In genomic region chr11:107316426-107316825, GRCh38 we compare ENCODE assay signal across 29 cellular contexts.
"Had no signal": no experiment of that assay in that cellular context is flagged by ENCODE, and none has a peak within 500 bp of the region (broad histone marks: within the 10 kb centered on the region; RNA-seq: fewer than 3 reads in every experiment).

No MANE protein-coding gene starts in this region.

- H3K27me3 ChIP-seq: stomach, suprapubic skin, testis, thyroid gland, tibial artery, tibial nerve, transverse colon, upper lobe of left lung, upper lobe of right lung, uterus, vagina had no signal

- H3K9me3 Mint-ChIP-seq: type B pancreatic cell had no signal

- ATAC-seq: stimulated activated effector memory CD8-positive, alpha-beta T cell treated with anti-CD3 and anti-CD28 coated beads, Interleukin-12 subunit alpha, Interleukin-12 subunit beta, amount 100 ng/mL, for 72 hours; stimulated activated memory B cell treated with anti-CD40 and anti-IgM and Interleukin-4, amounts not matched to agents 10 μg/mL and 1 μg/mL and 100 μg/mL, for 72 hours; stimulated activated naive B cell treated with anti-CD40 and anti-IgM and Interleukin-4, amounts not matched to agents 10 μg/mL and 1 μg/mL and 100 μg/mL, for 72 hours; stimulated activated naive CD8-positive, alpha-beta T cell treated with anti-CD3 and anti-CD28 coated beads, Interleukin-15, amount 100 ng/mL, for 72 hours; stimulated activated naive CD8-positive, alpha-beta T cell treated with anti-CD3 and anti-CD28 coated beads, Interleukin-15, Interleukin-2, amounts not matched to agents 100 U/mL and 50 U/mL, for 24 hours; upper lobe of right lung had no signal

- H3K9me3 ChIP-seq: testis, thoracic aorta, thyroid gland, transverse colon, upper lobe of left lung, upper lobe of right lung, vagina had no signal

- H3K4me1 ChIP-seq: stomach, suprapubic skin, testis, thyroid gland, tibial artery, tibial nerve, transverse colon, upper lobe of left lung, upper lobe of right lung, uterus, vagina had no signal

- FAIRE-seq: urothelium cell line had no signal

- DNase-seq: stimulated activated CD4-positive, alpha-beta T cell treated with anti-CD3 and anti-CD28 coated beads, Interleukin-2, amount 100 ng/mL, for 48 hours; stimulated activated CD4-positive, alpha-beta T cell treated with anti-CD3 and anti-CD28 coated beads, Interleukin-4, amount 100 ng/mL, for 1 hour; stimulated activated CD4-positive, alpha-beta T cell treated with anti-CD3 and anti-CD28 coated beads, Interleukin-4, amount 100 ng/mL, for 24 hours; stimulated activated CD4-positive, alpha-beta T cell treated with anti-CD3 and anti-CD28 coated beads, Interleukin-4, amount 100 ng/mL, for 4 hours; stimulated activated CD8-positive, alpha-beta memory T cell treated with anti-CD3 and anti-CD28 coated beads, Interleukin-4, amount 100 ng/mL, for 48 hours; stimulated activated naive B cell treated with anti-CD40 and anti-IgM and Interleukin-4, amounts not matched to agents 10 μg/mL and 1 μg/mL and 100 μg/mL, for 72 hours; stimulated activated naive CD4-positive, alpha-beta T cell; stimulated activated naive CD4-positive, alpha-beta T cell treated with Interleukin-2 at 50 U/mL for 16 hours; stimulated activated naive CD8-positive, alpha-beta T cell treated with anti-CD3 and anti-CD28 coated beads, Interleukin-15, amount 100 ng/mL, for 72 hours; stimulated activated naive CD8-positive, alpha-beta T cell treated with anti-CD3 and anti-CD28 coated beads, Interleukin-15, Interleukin-2, amounts not matched to agents 100 U/mL and 50 U/mL, for 24 hours; stomach; substantia nigra; testis; thyroid gland; tibial artery; transverse colon; trophoblast cell; upper lobe of left lung; upper lobe of right lung; uterus had no signal

- H3K4me3 Mint-ChIP-seq: stimulated activated effector memory CD8-positive, alpha-beta T cell treated with anti-CD3 and anti-CD28 coated beads, Interleukin-12 subunit alpha, Interleukin-12 subunit beta, amount 100 ng/mL, for 72 hours; stimulated activated memory B cell treated with anti-CD40 and anti-IgM and Interleukin-4, amounts not matched to agents 10 μg/mL and 1 μg/mL and 100 μg/mL, for 72 hours; stimulated activated naive B cell treated with anti-CD40 and anti-IgM and Interleukin-4, amounts not matched to agents 10 μg/mL and 1 μg/mL and 100 μg/mL, for 72 hours; stimulated activated naive CD8-positive, alpha-beta T cell treated with anti-CD3 and anti-CD28 coated beads, Interleukin-15, amount 100 ng/mL, for 72 hours; stimulated activated naive CD8-positive, alpha-beta T cell treated with anti-CD3 and anti-CD28 coated beads, Interleukin-15, Interleukin-2, amounts not matched to agents 100 ng/mL and 50 ng/mL, for 24 hours; type B pancreatic cell had no signal

- H3K27ac Mint-ChIP-seq: stimulated activated effector memory CD8-positive, alpha-beta T cell treated with anti-CD3 and anti-CD28 coated beads, Interleukin-12 subunit alpha, Interleukin-12 subunit beta, amount 100 ng/mL, for 72 hours; stimulated activated memory B cell treated with anti-CD40 and anti-IgM and Interleukin-4, amounts not matched to agents 10 μg/mL and 1 μg/mL and 100 μg/mL, for 72 hours; stimulated activated naive B cell treated with anti-CD40 and anti-IgM and Interleukin-4, amounts not matched to agents 10 μg/mL and 1 μg/mL and 100 μg/mL, for 72 hours; stimulated activated naive CD8-positive, alpha-beta T cell treated with anti-CD3 and anti-CD28 coated beads, Interleukin-15, Interleukin-2, amounts not matched to agents 100 ng/mL and 50 ng/mL, for 24 hours; type B pancreatic cell had no signal

- H3K27ac ChIP-seq: stomach, suprapubic skin, testis, thoracic aorta, thyroid gland, tibial artery, tibial nerve, transverse colon, upper lobe of left lung, upper lobe of right lung, uterus, vagina had no signal

- H3K4me3 ChIP-seq: stomach, suprapubic skin, testis, thoracic aorta, thyroid gland, tibial artery, tibial nerve, transverse colon, upper lobe of left lung, upper lobe of right lung, uterus, vagina had no signal

- H3K27me3 Mint-ChIP-seq: stimulated activated memory B cell treated with anti-CD40 and anti-IgM and Interleukin-4, amounts not matched to agents 10 μg/mL and 1 μg/mL and 100 μg/mL, for 72 hours; stimulated activated naive B cell treated with anti-CD40 and anti-IgM and Interleukin-4, amounts not matched to agents 10 μg/mL and 1 μg/mL and 100 μg/mL, for 72 hours; stimulated activated naive CD8-positive, alpha-beta T cell treated with anti-CD3 and anti-CD28 coated beads, Interleukin-15, amount 100 ng/mL, for 72 hours; stimulated activated naive CD8-positive, alpha-beta T cell treated with anti-CD3 and anti-CD28 coated beads, Interleukin-15, Interleukin-2, amounts not matched to agents 100 ng/mL and 50 ng/mL, for 24 hours; type B pancreatic cell had no signal

- H3K4me1 Mint-ChIP-seq: stimulated activated effector memory CD8-positive, alpha-beta T cell treated with anti-CD3 and anti-CD28 coated beads, Interleukin-12 subunit alpha, Interleukin-12 subunit beta, amount 100 ng/mL, for 72 hours; stimulated activated memory B cell treated with anti-CD40 and anti-IgM and Interleukin-4, amounts not matched to agents 10 μg/mL and 1 μg/mL and 100 μg/mL, for 72 hours; stimulated activated naive B cell treated with anti-CD40 and anti-IgM and Interleukin-4, amounts not matched to agents 10 μg/mL and 1 μg/mL and 100 μg/mL, for 72 hours; stimulated activated naive CD8-positive, alpha-beta T cell treated with anti-CD3 and anti-CD28 coated beads, Interleukin-15, amount 100 ng/mL, for 72 hours had no signal

- H3K36me3 Mint-ChIP-seq: stimulated activated effector memory CD8-positive, alpha-beta T cell treated with anti-CD3 and anti-CD28 coated beads, Interleukin-12 subunit alpha, Interleukin-12 subunit beta, amount 100 ng/mL, for 72 hours had no signal

- H3K36me3 ChIP-seq: thyroid gland, transverse colon, upper lobe of right lung, uterus had no signal
